ENCODE assay signal across 11 cellular contexts in the genomic region with DNA sequence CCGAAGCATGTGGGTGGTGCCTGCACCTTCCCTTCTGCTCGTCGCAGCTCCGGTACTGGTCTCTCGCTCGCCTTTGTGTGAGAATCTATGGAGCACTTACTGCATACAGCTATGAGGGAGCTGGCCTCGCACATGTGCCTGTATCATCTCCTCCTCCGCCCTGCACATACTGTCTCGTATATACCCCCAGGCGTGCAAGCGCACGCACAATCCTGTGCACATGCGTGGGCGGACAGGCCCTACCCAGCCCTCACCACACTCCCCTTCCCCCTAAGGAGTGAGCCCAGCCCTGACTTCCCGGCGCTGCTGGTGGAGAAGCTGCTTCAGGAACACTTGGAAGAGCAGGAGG. TPM values are rescaled to one million over a fixed set of nuclear protein-coding genes. Genes with fewer than 3 reads are reported as not detected.
DNase-seq lines count a peak whose midpoint lies in the region; FAIRE-seq and TF ChIP-seq lines count a peak whose summit lies in the region.
"Had no signal": no experiment of that assay in that cellular context is flagged by ENCODE, and none has a peak within 500 bp of the region (broad histone marks: within the 10 kb centered on the region; RNA-seq: fewer than 3 reads in every experiment).

No MANE protein-coding gene starts in this region.

- peak overlapping the region in 1 of 2 donors; percentile 65 for H3K9ac ChIP-seq in kidney (ENCODE audit: low read length in 2 of 2)

- H3K27ac Mint-ChIP-seq in T-helper 2 cell treated with Interferon-gamma antibody and Interleukin-4, amounts not matched to agents 5 μg/mL and 100 μg/mL, for 36 hours = peak overlapping the region; percentile 52
- H3K27ac Mint-ChIP-seq in activated naive CD8-positive, alpha-beta T cell = no peak overlapping the region

- H3K27ac ChIP-seq in kidney (ENCODE audit: low read depth in 2 of 2, low read length in 2 of 2) (no peak overlapping the region), substantia nigra (ENCODE audit: low read depth, low read length, poor library complexity, severe bottlenecking) (peak overlapping the region; percentile 27), small intestine (ENCODE audit: low read depth in 1 of 2, low read length in 1 of 2) (no peak overlapping the region)

- WGBS in small intestine, 3 donors = 77 to 82% (median 77%) methylated on average over 16 of the region's 16 CpGs

- no peaks in the 10 kb centered on the region for H3K27me3 ChIP-seq in small intestine (ENCODE audit: control insufficient read depth in 2 of 2, insufficient read depth in 2 of 2, low read length in 2 of 2)
- H3K27me3 ChIP-seq: pancreas, upper lobe of right lung had no signal

- H3K4me3 ChIP-seq in kidney (ENCODE audit: low read length in 2 of 2) (peak overlapping the region; percentile 35 to 40), small intestine (ENCODE audit: low read depth in 1 of 2, low read length in 2 of 2) (no peak overlapping the region)

- TF ChIP-seq CTCF in kidney (IDR thresholded peaks at IDR 0.05; ENCODE audit: borderline replicate concordance, extremely low read depth, insufficient read depth) = no peak

- intact Hi-C loops in kidney (cut with DNase I) = no loop called here

- H3K4me1 ChIP-seq in kidney (ENCODE audit: control insufficient read depth in 1 of 2, insufficient read depth in 1 of 2, low read depth in 1 of 2, low read length in 2 of 2) (peaks cover 12 to 14% of the 10 kb centered on the region in 2 donors), small intestine (ENCODE audit: control insufficient read depth in 2 of 2, insufficient read depth in 1 of 2, low read depth in 1 of 2, low read length in 1 of 2) (peaks cover 7 to 9% of the 10 kb centered on the region in 2 donors)

- H3K4me1 Mint-ChIP-seq in T-helper 2 cell treated with Interferon-gamma antibody and Interleukin-4, amounts not matched to agents 5 μg/mL and 100 μg/mL, for 36 hours (ENCODE audit: low read depth) = no peaks in the 10 kb centered on the region
- H3K4me1 Mint-ChIP-seq in activated naive CD8-positive, alpha-beta T cell (ENCODE audit: low read depth) = peaks cover 9% of the 10 kb centered on the region

- H3K27me3 Mint-ChIP-seq in T-helper 2 cell treated with Interferon-gamma antibody and Interleukin-4, amounts not matched to agents 5 μg/mL and 100 μg/mL, for 36 hours (ENCODE audit: low read depth) = no peaks in the 10 kb centered on the region
- no peaks in the 10 kb centered on the region for H3K27me3 Mint-ChIP-seq in activated naive CD8-positive, alpha-beta T cell

- H3K4me3 Mint-ChIP-seq in T-helper 2 cell treated with Interferon-gamma antibody and Interleukin-4, amounts not matched to agents 5 μg/mL and 100 μg/mL, for 36 hours = peak overlapping the region; percentile 26
- H3K4me3 Mint-ChIP-seq in activated naive CD8-positive, alpha-beta T cell = peak overlapping the region; percentile 20

- peaks cover 12% of the 10 kb centered on the region for H3K36me3 Mint-ChIP-seq in T-helper 2 cell treated with Interferon-gamma antibody and Interleukin-4, amounts not matched to agents 5 μg/mL and 100 μg/mL, for 36 hours (ENCODE audit: low read depth)
- H3K36me3 Mint-ChIP-seq in activated naive CD8-positive, alpha-beta T cell = peaks cover 2% of the 10 kb centered on the region

- H3K9me3 ChIP-seq in kidney (ENCODE audit: control insufficient read depth in 1 of 2, low read length in 2 of 2) (no peaks in the 10 kb centered on the region), small intestine (ENCODE audit: control insufficient read depth, low read depth) (no peaks in the 10 kb centered on the region)
- H3K9me3 ChIP-seq: pancreas, upper lobe of right lung had no signal

- H3K9me3 Mint-ChIP-seq in T-helper 2 cell treated with Interferon-gamma antibody and Interleukin-4, amounts not matched to agents 5 μg/mL and 100 μg/mL, for 36 hours = no peaks in the 10 kb centered on the region
- H3K9me3 Mint-ChIP-seq in activated naive CD8-positive, alpha-beta T cell (ENCODE audit: low read depth) = no peaks in the 10 kb centered on the region

- H3K36me3 ChIP-seq in kidney (ENCODE audit: control insufficient read depth in 1 of 2, insufficient read depth in 2 of 2, low read length in 2 of 2) = peaks cover 9 to 28% of the 10 kb centered on the region in 2 donors
- H3K36me3 ChIP-seq in small intestine (ENCODE audit: control insufficient read depth in 2 of 2, insufficient read depth in 2 of 2, low read length in 2 of 2) = peaks cover 9% of the 10 kb centered on the region in 2 donors

- DNase-seq in T-helper 2 cell treated with Interferon-gamma antibody and Interleukin-4, amounts not matched to agents 5 μg/mL and 100 μg/mL, for 36 hours (ENCODE audit: low spot score) = no peak
- DNase-seq in T-helper 2 cell (no peak), kidney (no peak), substantia nigra (lab: John Stamatoyannopoulos, UW) (no peak), small intestine (no peak), superior temporal gyrus (ENCODE audit: extremely low spot score) (no peak), DMS153 treated with DMSO at 0.1 percent for 48 hours (lab: John Stamatoyannopoulos, UW; ENCODE audit: unreplicated experiment) (no peak)

- no peak for FAIRE-seq in kidney (lab: Jason Lieb, UNC)
- FAIRE-seq in small intestine (lab: Jason Lieb, UNC) = no peak
- FAIRE-seq: A204.1, pancreas had no signal

RNA-seq across cellular contexts. Expression of a gene that starts 8.7 kb away (rescaled TPM):
- 29.6 TPM for total RNA-seq in kidney
- polyA plus RNA-seq in kidney (ENCODE audit: insufficient read depth, low read depth, low replicate concordance) (10.1 TPM), small intestine (10 to 100 TPM in 1 of 3 donors, 1 to 10 TPM in 2; 1.6 to 14.2 (median 2.0) TPM)

RNA-seq across cellular contexts. Expression of a gene that starts 11.9 kb away (rescaled TPM):
- 109 TPM for total RNA-seq in kidney
- polyA plus RNA-seq in kidney (ENCODE audit: insufficient read depth, low read depth, low replicate concordance) (173 TPM), small intestine (100 to 1,000 TPM in 1 of 3 donors, 10 to 100 TPM in 2; 51.9 to 178 (median 91.6) TPM)

RNA-seq across cellular contexts. Expression of a gene that starts 31.4 kb away (rescaled TPM):
- total RNA-seq in kidney = 11.5 TPM
- 31.1 TPM for polyA plus RNA-seq in kidney (ENCODE audit: insufficient read depth, low read depth, low replicate concordance)
- 10 to 100 TPM; 12.5 to 25.9 (median 21.9) TPM for polyA plus RNA-seq in small intestine

RNA-seq across cellular contexts. Expression of a gene that starts 42.2 kb away (rescaled TPM):
- 5.2 TPM for total RNA-seq in kidney
- polyA plus RNA-seq in kidney (ENCODE audit: insufficient read depth, low read depth, low replicate concordance) (10.5 TPM), small intestine (1 to 10 TPM in 2 of 3 donors, under 1 TPM in 1; 0.81 to 6.0 (median 2.0) TPM)

Comparison
In these comparisons a context has a peak if more than half of its experiments do, and no peak if none do; other contexts are left out.
1. H3K4me3 ChIP-seq: peak in kidney (2 of 2); none in small intestine (0 of 2).